14 cellular contexts compared by ENCODE assay signal in the genomic region with DNA sequence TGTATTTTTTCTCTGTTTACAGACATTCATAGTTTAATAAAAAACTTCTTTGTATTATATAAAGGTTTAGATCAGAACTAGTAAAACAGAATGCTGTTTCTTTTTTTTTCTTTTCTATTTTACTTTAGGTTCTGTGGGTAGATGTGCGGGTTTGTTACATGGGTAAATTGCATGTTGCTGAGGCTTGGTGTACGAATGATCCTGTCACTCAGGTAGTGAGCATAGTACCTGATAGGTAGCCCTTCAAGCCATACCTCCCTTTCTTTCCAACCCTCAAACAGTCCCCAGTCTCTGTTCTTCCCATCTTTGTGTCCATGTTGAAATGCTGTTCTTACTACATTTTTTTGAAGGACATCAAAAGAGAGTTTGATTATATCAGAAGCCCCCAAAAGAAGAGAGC. TPM values are rescaled to one million over a fixed set of nuclear protein-coding genes. Genes with fewer than 3 reads are reported as not detected.
DNase-seq lines count a peak whose midpoint lies in the region; ATAC-seq, FAIRE-seq and TF ChIP-seq lines count a peak whose summit lies in the region.
"Had no signal": no experiment of that assay in that cellular context is flagged by ENCODE, and none has a peak within 500 bp of the region (broad histone marks: within the 10 kb centered on the region; RNA-seq: fewer than 3 reads in every experiment).

No MANE protein-coding gene starts in this region.

- H3K4me1 Mint-ChIP-seq in activated CD4-positive, alpha-beta T cell treated with anti-CD3 and anti-CD28 coated beads, Interleukin-2, amount 10 ng/mL, durations not matched to agents 24 days and 14 days: peaks cover 40% of the 10 kb centered on the region

- no peak for ATAC-seq in K562
- no peak for ATAC-seq in HG03442 (IDR thresholded peaks at IDR 0.05; ENCODE audit: unreplicated experiment)
- no peak for ATAC-seq in HG02798 (IDR thresholded peaks at IDR 0.05; ENCODE audit: poor library complexity, unreplicated experiment)
- ATAC-seq: pancreas had no signal

- H2AFZ ChIP-seq in K562 (ENCODE audit: low read depth, low read length): peak overlapping the region; percentile 30; the same call in 1 of the 2 replicates

- TF ChIP-seq CTCF in GM06990 (IDR thresholded peaks at IDR 0.05; ENCODE audit: insufficient read depth, low read length, poor library complexity, severe bottlenecking) (no peak), K562 (IDR thresholded peaks at IDR 0.05 in 2 of 3, conservative IDR thresholded peaks at IDR 0.05 in 1 of 3; ENCODE audit: insufficient read depth in 2 of 3, low read depth in 1 of 3, low read length in 3 of 3) (no peak), neutrophil (IDR thresholded peaks at IDR 0.05) (no peak)

- H4K20me1 ChIP-seq in K562 (replicated peaks; ENCODE audit: control insufficient read depth, insufficient read depth, low read length): peaks cover 13% of the 10 kb centered on the region; the same call in 1 of the 2 replicates

- peak; percentile 60 for DNase-seq in activated CD4-positive, alpha-beta T cell treated with anti-CD3 and anti-CD28 coated beads, Interleukin-2, amount 10 ng/mL, durations not matched to agents 24 days and 14 days
- no peak for DNase-seq in activated CD4-positive, alpha-beta T cell treated with anti-CD3 and anti-CD28 coated beads, Interleukin-2, amount 50 U/mL, for 4 hours
- DNase-seq in GM06990 (ENCODE audit: extremely low read depth, insufficient read length) (no peak), K562 (ENCODE audit: extremely low read depth in 1 of 4, low spot score in 3 of 4) (peak in 1 of 4 experiments; percentile 16), NCI-H1105 (lab: John Stamatoyannopoulos, UW) (no peak)
- DNase-seq: cerebellar nuclear complex, EL, NCI-H1092 treated with DMSO at 0.1 percent for 48 hours, NCI-H748 treated with DMSO at 0.1 percent for 48 hours, pancreas had no signal

- CTCF ChIA-PET in K562 (lab: Yijun Ruan, JAX; ENCODE audit: low intra/inter-chr PET ratio): no interaction called here

- H3K79me2 ChIP-seq in K562 (ENCODE audit: control insufficient read depth, insufficient read depth, low read length): peaks cover 57% of the 10 kb centered on the region

- H3K9me3 Mint-ChIP-seq in activated CD4-positive, alpha-beta T cell treated with anti-CD3 and anti-CD28 coated beads, Interleukin-2, amount 10 ng/mL, durations not matched to agents 24 days and 14 days: no peaks in the 10 kb centered on the region

- H3K4me2 ChIP-seq in K562 (ENCODE audit: insufficient read depth, low read length): peak overlapping the region; percentile 23; the same call in 1 of the 2 replicates

- TF ChIP-seq RAD21 in K562 (CRISPR knock-in tag; conservative IDR thresholded peaks at IDR 0.05 in 1 of 2, IDR thresholded peaks at IDR 0.05 in 1 of 2): no peak

- H3K4me3 ChIP-seq in GM06990 (replicated peaks; ENCODE audit: low read depth, low read length) (peak overlapping the region; percentile 91), K562 (no peak overlapping the region), neutrophil (ENCODE audit: low read depth in 1 of 2, low read length in 1 of 2) (no peak overlapping the region)
- H3K4me3 ChIP-seq: pancreas had no signal

- H3K27ac Mint-ChIP-seq in activated CD4-positive, alpha-beta T cell treated with anti-CD3 and anti-CD28 coated beads, Interleukin-2, amount 10 ng/mL, durations not matched to agents 24 days and 14 days: peak overlapping the region; percentile 89

- no peak overlapping the region for H3K27ac ChIP-seq in K562 (ENCODE audit: extremely low read depth, low read depth, low read length)
- H3K27ac ChIP-seq in neutrophil: peak overlapping the region; percentile 96

- H3K9me3 ChIP-seq in K562 (replicated peaks; ENCODE audit: control insufficient read depth, insufficient read depth, low read depth, low read length) (no peaks in the 10 kb centered on the region), neutrophil (no peaks in the 10 kb centered on the region)
- H3K9me3 ChIP-seq: pancreas had no signal

- FAIRE-seq in K562 (lab: Jason Lieb, UNC): no peak
- FAIRE-seq: A204.1, pancreas had no signal

- POLR2A ChIA-PET in K562 (lab: Yijun Ruan, JAX): no interaction called here

- peaks cover 35% of the 10 kb centered on the region for H3K36me3 Mint-ChIP-seq in activated CD4-positive, alpha-beta T cell treated with anti-CD3 and anti-CD28 coated beads, Interleukin-2, amount 10 ng/mL, durations not matched to agents 24 days and 14 days (ENCODE audit: low read depth)

- no peak for TF ChIP-seq POLR2A in K562 (conservative IDR thresholded peaks at IDR 0.05)

- H3K9me1 ChIP-seq in K562 (ENCODE audit: control insufficient read depth, insufficient read depth, low read length): no peaks in the 10 kb centered on the region

- H3K36me3 ChIP-seq in GM06990 (ENCODE audit: control insufficient read depth, insufficient read depth, low read length) (no peaks in the 10 kb centered on the region; the same call in 1 of the 2 replicates), K562 (ENCODE audit: control insufficient read depth, insufficient read depth, low read length) (peaks cover 30% of the 10 kb centered on the region), neutrophil (peaks cover 42% of the 10 kb centered on the region)

- H3K4me3 Mint-ChIP-seq in activated CD4-positive, alpha-beta T cell treated with anti-CD3 and anti-CD28 coated beads, Interleukin-2, amount 10 ng/mL, durations not matched to agents 24 days and 14 days: no peak overlapping the region

- peak overlapping the region in 1 of 2 experiments; percentile 6; a peak in 1 of 4 replicates for H3K9ac ChIP-seq in K562 (ENCODE audit: insufficient read depth in 1 of 2, low read depth in 2 of 2, low read length in 2 of 2)

- BruUV-seq in K562 (replicated peaks; lab: Mats Ljungman, UMichigan): no TSS peak

- H3K4me1 ChIP-seq in K562 (replicated peaks in 1 of 2; ENCODE audit: control insufficient read depth in 2 of 2, insufficient read depth in 2 of 2, low read length in 2 of 2): peaks cover 8 to 22% of the 10 kb centered on the region in 2 experiments; a peak in 4 of 5 replicates
- peaks cover 44 to 45% of the 10 kb centered on the region in 2 experiments for H3K4me1 ChIP-seq in neutrophil (ENCODE audit: control insufficient read depth in 1 of 2, insufficient read depth in 1 of 2, low read depth in 1 of 2, low read length in 1 of 2)

- in situ Hi-C loops in K562 (cut with MboI): no loop called here

- TF ChIP-seq EP300 in K562 (IDR thresholded peaks at IDR 0.05; ENCODE audit: low read length): no peak

- intact Hi-C loops in activated CD4-positive, alpha-beta T cell treated with anti-CD3 and anti-CD28 coated beads, Interleukin-2, amount 10 ng/mL, durations not matched to agents 24 days and 14 days (cut with micrococcal nuclease): loop anchor here (10.0 kb wide), 1 partner anchor 661 kb away; the partner anchor contains the start of gene ALKBH8
- intact Hi-C loops in K562 (cut with micrococcal nuclease): loop anchor here (10.0 kb wide), 1 partner anchor 189 kb away; no protein-coding TSS in a partner anchor

- no peaks in the 10 kb centered on the region for H3K27me3 Mint-ChIP-seq in activated CD4-positive, alpha-beta T cell treated with anti-CD3 and anti-CD28 coated beads, Interleukin-2, amount 10 ng/mL, durations not matched to agents 24 days and 14 days

- no peaks in the 10 kb centered on the region for H3K27me3 ChIP-seq in GM06990 (replicated peaks; ENCODE audit: control insufficient read depth, insufficient read depth, low read length)
- H3K27me3 ChIP-seq in K562 (ENCODE audit: control insufficient read depth in 2 of 2, insufficient read depth in 2 of 2, low read length in 2 of 2): no peaks in the 10 kb centered on the region
- no peaks in the 10 kb centered on the region for H3K27me3 ChIP-seq in neutrophil
- H3K27me3 ChIP-seq: pancreas had no signal

- WGBS in K562 (ENCODE audit: insufficient coverage, low coverage, missing lambda C conversion rate): 67% methylated on average over 2 of the region's 2 CpGs

RNA-seq across cellular contexts. Expression of gene ATM, which starts 3.2 kb away (rescaled TPM):
- 37.6 and 42.5 TPM in 2 replicates for total RNA-seq in activated CD4-positive, alpha-beta T cell treated with anti-CD3 and anti-CD28 coated beads, Interleukin-2, amount 10 ng/mL, durations not matched to agents 24 days and 14 days
- total RNA-seq in K562 (2011; cell fraction: chromatin; rRNA removed; ENCODE audit: low replicate concordance): 94.8 and 383 TPM in 2 replicates
- 55.4 and 62.4 TPM in 2 replicates for total RNA-seq in K562 (2011; cell fraction: nucleolus; rRNA removed)
- 146 and 241 TPM in 2 replicates for total RNA-seq in K562 (2011; cell fraction: nucleoplasm; rRNA removed)
- total RNA-seq in K562 (2014; rRNA removed) (22.6 and 34.8 TPM in 2 replicates), K562 (2014; rRNA removed; fragmentation: Illumina TruSeq; extraction: Trizol) (44.0 and 45.4 TPM in 2 replicates), K562 (2015; rRNA removed; fragmentation: Illumina TruSeq; extraction: Trizol) (41.4 and 43.0 TPM in 2 replicates), K562 (2021) (26.2 and 26.9 TPM in 2 replicates)
- polyA plus RNA-seq in K562 (2011; rRNA removed) (42.4 and 46.8 TPM in 2 replicates), K562 (2014; fragmentation: Illumina TruSeq; extraction: Trizol) (16.8 and 23.0 TPM in 2 replicates), K562 (2014; fragmentation: Nextera tagmentation; extraction: Ambion mirVana) (1 to 10 TPM; 8.3 to 9.0 TPM), K562 (2014; rRNA removed) (24.3 and 24.7 TPM in 2 replicates)
- 6.2 and 19.0 TPM in 2 replicates for polyA plus RNA-seq in K562 (2011; cell fraction: cytosol; rRNA removed)
- 58.4 and 79.4 TPM in 2 replicates for polyA plus RNA-seq in K562 (2011; cell fraction: nucleus; rRNA removed)
- 11.2 and 15.4 TPM in 2 replicates for polyA plus RNA-seq in K562 (2012)
- polyA minus RNA-seq in K562 (2011; rRNA and poly(A)+ RNA removed): 125 and 138 TPM in 2 replicates
- 19.8 and 31.4 TPM in 2 replicates for polyA minus RNA-seq in K562 (2011; cell fraction: cytosol; rRNA and poly(A)+ RNA removed)
- 130 and 239 TPM in 2 replicates for polyA minus RNA-seq in K562 (2011; cell fraction: nucleus; rRNA and poly(A)+ RNA removed)

RNA-seq across cellular contexts. Expression of gene NPAT, which starts 3.6 kb away (rescaled TPM):
- total RNA-seq in activated CD4-positive, alpha-beta T cell treated with anti-CD3 and anti-CD28 coated beads, Interleukin-2, amount 10 ng/mL, durations not matched to agents 24 days and 14 days: 29.3 and 29.8 TPM in 2 replicates
- total RNA-seq in K562 (2011; cell fraction: chromatin; rRNA removed; ENCODE audit: low replicate concordance): 23.8 and 90.2 TPM in 2 replicates
- total RNA-seq in K562 (2011; cell fraction: nucleolus; rRNA removed): 13.3 and 24.3 TPM in 2 replicates
- 29.5 and 35.3 TPM in 2 replicates for total RNA-seq in K562 (2011; cell fraction: nucleoplasm; rRNA removed)
- 16.1 and 18.8 TPM in 2 replicates for total RNA-seq in K562 (2014; rRNA removed)
- 30.0 and 35.1 TPM in 2 replicates for total RNA-seq in K562 (2014; rRNA removed; fragmentation: Illumina TruSeq; extraction: Trizol)
- 27.4 and 27.7 TPM in 2 replicates for total RNA-seq in K562 (2015; rRNA removed; fragmentation: Illumina TruSeq; extraction: Trizol)
- total RNA-seq in K562 (2021): 21.6 and 22.1 TPM in 2 replicates
- 21.1 and 24.4 TPM in 2 replicates for polyA plus RNA-seq in K562 (2011; rRNA removed)
- polyA plus RNA-seq in K562 (2011; cell fraction: cytosol; rRNA removed): 5.4 and 8.4 TPM in 2 replicates
- polyA plus RNA-seq in K562 (2011; cell fraction: nucleus; rRNA removed): 25.9 and 29.4 TPM in 2 replicates
- 8.5 and 11.3 TPM in 2 replicates for polyA plus RNA-seq in K562 (2012)
- polyA plus RNA-seq in K562 (2014; fragmentation: Illumina TruSeq; extraction: Trizol): 19.2 and 22.8 TPM in 2 replicates
- polyA plus RNA-seq in K562 (2014; fragmentation: Nextera tagmentation; extraction: Ambion mirVana): 10 to 100 TPM in 1 of 2 experiments, 1 to 10 TPM in 1; 8.8 to 11.1 TPM
- 15.9 and 17.3 TPM in 2 replicates for polyA plus RNA-seq in K562 (2014; rRNA removed)
- polyA minus RNA-seq in K562 (2011; rRNA and poly(A)+ RNA removed): 56.2 and 59.9 TPM in 2 replicates
- polyA minus RNA-seq in K562 (2011; cell fraction: cytosol; rRNA and poly(A)+ RNA removed): 14.9 and 19.6 TPM in 2 replicates
- 22.9 and 42.9 TPM in 2 replicates for polyA minus RNA-seq in K562 (2011; cell fraction: nucleus; rRNA and poly(A)+ RNA removed)
